ENCODE assay signal across 29 cellular contexts in the genomic region with DNA sequence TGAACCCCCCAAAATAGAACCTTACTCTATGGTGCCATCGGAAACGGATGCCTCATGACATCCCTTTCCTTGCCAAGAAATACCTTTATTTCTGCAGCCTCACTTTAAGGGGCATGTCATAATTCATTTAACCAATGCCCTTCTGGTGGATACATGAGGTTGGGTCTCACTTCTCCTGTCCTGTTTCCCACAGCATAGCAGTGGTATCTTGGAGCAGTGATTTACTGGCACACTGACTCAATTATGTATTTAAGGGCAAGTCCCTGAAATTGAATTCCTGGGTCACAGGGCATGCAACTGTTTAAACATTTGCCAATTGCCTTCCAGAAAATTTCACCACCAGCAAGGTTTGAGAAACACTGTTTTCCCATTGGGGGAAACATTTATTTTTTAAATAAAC. TPM values are rescaled to one million over a fixed set of nuclear protein-coding genes. Genes with fewer than 3 reads are reported as not detected.
"Had no signal": no experiment of that assay in that cellular context is flagged by ENCODE, and none has a peak within 500 bp of the region (broad histone marks: within the 10 kb centered on the region; RNA-seq: fewer than 3 reads in every experiment).

No MANE protein-coding gene starts in this region.

- H3K27me3 Mint-ChIP-seq: activated naive CD8-positive, alpha-beta T cell had no signal

- H3K4me3 ChIP-seq: adrenal gland, body of pancreas, colonic mucosa, dorsolateral prefrontal cortex, heart left ventricle, left ventricle myocardium inferior, pancreas, prostate gland, right atrium auricular region, testis, transverse colon had no signal

- FAIRE-seq: pancreas had no signal

- H3K36me3 ChIP-seq: adrenal gland, colonic mucosa, heart left ventricle, left ventricle myocardium inferior, pancreas, prostate gland, right atrium auricular region, transverse colon had no signal

- H3K4me1 ChIP-seq: adrenal gland, body of pancreas, pancreas, prostate gland, right atrium auricular region had no signal

- H3K36me3 Mint-ChIP-seq: activated CD8-positive, alpha-beta memory T cell treated with anti-CD3 and anti-CD28 coated beads, Interleukin-2, amount 10 ng/mL, durations not matched to agents 7 days and 5 days; activated naive CD8-positive, alpha-beta T cell; T-cell had no signal

- ATAC-seq: activated CD8-positive, alpha-beta memory T cell treated with anti-CD3 and anti-CD28 coated beads, Interleukin-2, amount 10 ng/mL, durations not matched to agents 7 days and 5 days; activated CD8-positive, alpha-beta T cell treated with anti-CD3 and anti-CD28 coated beads, Interleukin-2, amount 10 ng/mL, durations not matched to agents 7 days and 5 days; activated T-cell treated with anti-CD3 and anti-CD28 coated beads, Interleukin-2, amount 50 U/mL, for 72 hours; body of pancreas; T-cell had no signal

- DNase-seq: activated B cell treated with CpG ODN at 0.5 μM for 24 hours; activated CD8-positive, alpha-beta memory T cell treated with anti-CD3 and anti-CD28 coated beads, Interleukin-2, amount 10 ng/mL, durations not matched to agents 7 days and 5 days; activated CD8-positive, alpha-beta T cell treated with anti-CD3 and anti-CD28 coated beads, Interleukin-2, amount 10 ng/mL, durations not matched to agents 7 days and 5 days; activated naive CD4-positive, alpha-beta T cell treated with Interleukin-2 at 50 U/mL for 16 hours; activated T-cell treated with anti-CD3 and anti-CD28 coated beads for 4 hours; activated T-cell treated with anti-CD3 and anti-CD28 coated beads, Interleukin-2, amount 50 U/mL, for 72 hours; adrenal gland; aorta; body of pancreas; colonic mucosa; dorsolateral prefrontal cortex; effector memory CD4-positive, alpha-beta T cell; erythroblast; foreskin fibroblast; heart left ventricle; left ventricle myocardium inferior; mammary epithelial cell; pancreas; stimulated activated CD4-positive, alpha-beta T cell treated with anti-CD3 and anti-CD28 coated beads, Interleukin-2, amount 100 ng/mL, for 48 hours; stimulated activated naive CD4-positive, alpha-beta T cell treated with Interleukin-2 at 50 U/mL for 16 hours; T-cell; testis; transverse colon had no signal

- H3K27ac Mint-ChIP-seq: activated B cell treated with CpG ODN at 0.5 μM for 24 hours; activated CD8-positive, alpha-beta memory T cell treated with anti-CD3 and anti-CD28 coated beads, Interleukin-2, amount 10 ng/mL, durations not matched to agents 7 days and 5 days; activated CD8-positive, alpha-beta T cell treated with anti-CD3 and anti-CD28 coated beads, Interleukin-2, amount 10 ng/mL, durations not matched to agents 7 days and 5 days; activated naive CD8-positive, alpha-beta T cell; activated T-cell treated with anti-CD3 and anti-CD28 coated beads, Interleukin-2, amount 50 U/mL, for 72 hours; T-cell had no signal

- H3K9me3 Mint-ChIP-seq: activated B cell treated with CpG ODN at 0.5 μM for 24 hours; activated T-cell treated with anti-CD3 and anti-CD28 coated beads, Interleukin-2, amount 50 U/mL, for 72 hours; T-cell had no signal

- H3K4me3 Mint-ChIP-seq: activated B cell treated with CpG ODN at 0.5 μM for 24 hours; activated CD8-positive, alpha-beta memory T cell treated with anti-CD3 and anti-CD28 coated beads, Interleukin-2, amount 10 ng/mL, durations not matched to agents 7 days and 5 days; activated CD8-positive, alpha-beta T cell treated with anti-CD3 and anti-CD28 coated beads, Interleukin-2, amount 10 ng/mL, durations not matched to agents 7 days and 5 days; activated naive CD8-positive, alpha-beta T cell; activated T-cell treated with anti-CD3 and anti-CD28 coated beads, Interleukin-2, amount 50 U/mL, for 72 hours; T-cell had no signal

- H3K27me3 ChIP-seq: adrenal gland, body of pancreas, colonic mucosa, dorsolateral prefrontal cortex, heart left ventricle, pancreas, right atrium auricular region, testis, transverse colon had no signal

- H3K9me3 ChIP-seq: adrenal gland, body of pancreas, colonic mucosa, heart left ventricle, left ventricle myocardium inferior, pancreas, prostate gland, right atrium auricular region, testis, transverse colon had no signal

- H3K27ac ChIP-seq: adrenal gland, body of pancreas, colonic mucosa, dorsolateral prefrontal cortex, heart left ventricle, left ventricle myocardium inferior, pancreas, prostate gland, right atrium auricular region, testis, transverse colon had no signal

- H3K4me1 Mint-ChIP-seq: activated B cell treated with CpG ODN at 0.5 μM for 24 hours; activated CD8-positive, alpha-beta memory T cell treated with anti-CD3 and anti-CD28 coated beads, Interleukin-2, amount 10 ng/mL, durations not matched to agents 7 days and 5 days; T-cell had no signal

RNA-seq across cellular contexts. Expression of a gene that starts 0.6 kb away (rescaled TPM):
- total RNA-seq: activated B cell treated with CpG ODN at 0.5 μM for 24 hours; activated CD8-positive, alpha-beta memory T cell treated with anti-CD3 and anti-CD28 coated beads, Interleukin-2, amount 10 ng/mL, durations not matched to agents 7 days and 5 days; activated CD8-positive, alpha-beta T cell treated with anti-CD3 and anti-CD28 coated beads, Interleukin-2, amount 10 ng/mL, durations not matched to agents 7 days and 5 days; activated T-cell treated with anti-CD3 and anti-CD28 coated beads, Interleukin-2, amount 50 U/mL, for 72 hours; mammary epithelial cell; T-helper 2 cell treated with Interferon-gamma antibody and Interleukin-4, amounts not matched to agents 100 ng/mL and 5 ng/mL, for 36 hours; transverse colon; urinary bladder had no signal

RNA-seq across cellular contexts. Expression of a gene that starts 41.7 kb away (rescaled TPM):
- total RNA-seq: activated B cell treated with CpG ODN at 0.5 μM for 24 hours; activated CD8-positive, alpha-beta memory T cell treated with anti-CD3 and anti-CD28 coated beads, Interleukin-2, amount 10 ng/mL, durations not matched to agents 7 days and 5 days; activated CD8-positive, alpha-beta T cell treated with anti-CD3 and anti-CD28 coated beads, Interleukin-2, amount 10 ng/mL, durations not matched to agents 7 days and 5 days; activated T-cell treated with anti-CD3 and anti-CD28 coated beads, Interleukin-2, amount 50 U/mL, for 72 hours; body of pancreas; colonic mucosa; fibroblast of lung; left ventricle myocardium inferior; mammary epithelial cell; right atrium auricular region; T-cell; T-helper 2 cell treated with Interferon-gamma antibody and Interleukin-4, amounts not matched to agents 100 ng/mL and 5 ng/mL, for 36 hours; transverse colon had no signal
